In the genomic region with DNA sequence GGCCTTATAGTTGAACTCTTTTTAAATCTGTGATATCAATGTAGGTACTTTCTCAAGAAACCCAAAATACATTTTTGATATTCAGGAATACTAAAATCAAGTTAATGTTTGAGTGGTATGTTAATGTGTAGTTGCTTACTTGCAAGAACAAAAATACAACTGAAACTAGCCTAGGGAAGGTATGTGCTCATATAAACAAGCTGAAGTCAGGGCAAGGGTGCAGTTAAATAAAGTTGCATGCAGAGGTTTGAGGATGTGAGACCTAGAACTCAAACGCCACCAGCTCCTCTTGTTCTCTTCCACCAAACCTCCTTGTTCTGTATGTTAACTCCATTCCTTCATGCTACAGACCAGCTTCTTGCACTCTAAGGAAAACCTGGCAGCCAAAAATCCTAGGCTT, we compare ENCODE assay signal across 9 cellular contexts.
"Had no signal": no experiment of that assay in that cellular context is flagged by ENCODE, and none has a peak within 500 bp of the region (broad histone marks: within the 10 kb centered on the region; RNA-seq: fewer than 3 reads in every experiment).

No MANE protein-coding gene starts in this region.

- H3K9ac ChIP-seq: GM23248 had no signal

- DNase-seq: GM23248, GOT3, H7, H9, HCEC 1CT, HFFc6 had no signal

- H3K4me2 ChIP-seq: GM23338 had no signal

- H2AFZ ChIP-seq: GM23248, GM23338 had no signal

- H3K4me3 ChIP-seq: GM23248, GM23338, HAP-1 had no signal

- H3K9me3 ChIP-seq: HAP-1 had no signal

- H3K4me1 ChIP-seq: HAP-1 had no signal

- H3K27ac ChIP-seq: GM23248 had no signal

- ATAC-seq: GM23338, HCT116 had no signal

- H3K36me3 ChIP-seq: HAP-1 had no signal
